Comparison of ENCODE assay signal across 17 cellular contexts in the genomic region with DNA sequence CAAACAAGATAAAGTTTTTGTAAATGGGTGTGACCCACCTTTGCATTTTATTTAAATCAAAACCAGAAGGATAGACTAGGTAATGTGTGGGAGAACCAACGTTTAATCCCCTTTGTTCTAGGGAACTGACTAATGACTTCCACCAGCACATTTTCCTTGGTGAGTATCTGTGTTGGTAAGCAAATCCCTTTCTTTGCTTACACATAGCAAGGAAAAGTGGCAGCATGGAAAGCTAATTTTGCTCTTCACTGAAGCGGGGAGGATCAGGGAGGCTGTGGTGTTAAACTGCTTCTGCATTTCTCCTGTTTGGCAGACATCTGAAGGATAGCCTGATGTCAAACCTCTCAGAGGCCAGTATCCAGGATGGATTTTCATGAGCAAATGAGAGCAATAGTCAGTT.
"Had no signal": no experiment of that assay in that cellular context is flagged by ENCODE, and none has a peak within 500 bp of the region (broad histone marks: within the 10 kb centered on the region; RNA-seq: fewer than 3 reads in every experiment).

No MANE protein-coding gene starts in this region.

- H3K4me1 Mint-ChIP-seq: activated CD4-positive, alpha-beta T cell treated with anti-CD3 and anti-CD28 coated beads, Interleukin-2, amount 10 ng/mL, durations not matched to agents 24 days and 14 days; stimulated activated effector memory CD8-positive, alpha-beta T cell treated with anti-CD3 and anti-CD28 coated beads, Interleukin-12 subunit alpha, Interleukin-12 subunit beta, amount 100 ng/mL, for 72 hours; T-helper 17 cell had no signal

- H3K27me3 ChIP-seq: brain microvascular endothelial cell, tibial artery had no signal

- H3K27ac ChIP-seq: brain microvascular endothelial cell had no signal

- H3K4me3 ChIP-seq: lung, tibial artery had no signal

- ATAC-seq: activated CD8-positive, alpha-beta T cell treated with anti-CD3 and anti-CD28 coated beads, Interleukin-2, amount 10 ng/mL, durations not matched to agents 7 days and 5 days; activated naive CD4-positive, alpha-beta T cell treated with anti-CD3 and anti-CD28 coated beads, Interleukin-2, amount 50 U/mL, for 72 hours; stimulated activated effector memory CD8-positive, alpha-beta T cell treated with anti-CD3 and anti-CD28 coated beads, Interleukin-12 subunit alpha, Interleukin-12 subunit beta, amount 100 ng/mL, for 72 hours; T-helper 17 cell; WTC11 had no signal

- H3K27ac Mint-ChIP-seq: activated CD4-positive, alpha-beta T cell treated with anti-CD3 and anti-CD28 coated beads, Interleukin-2, amount 10 ng/mL, durations not matched to agents 24 days and 14 days; activated CD8-positive, alpha-beta T cell treated with anti-CD3 and anti-CD28 coated beads, Interleukin-2, amount 10 ng/mL, durations not matched to agents 7 days and 5 days; activated naive CD4-positive, alpha-beta T cell treated with anti-CD3 and anti-CD28 coated beads, Interleukin-2, amount 50 U/mL, for 72 hours; stimulated activated effector memory CD8-positive, alpha-beta T cell treated with anti-CD3 and anti-CD28 coated beads, Interleukin-12 subunit alpha, Interleukin-12 subunit beta, amount 100 ng/mL, for 72 hours; T-helper 17 cell; WTC11 had no signal

- H3K4me3 Mint-ChIP-seq: activated CD4-positive, alpha-beta T cell treated with anti-CD3 and anti-CD28 coated beads, Interleukin-2, amount 10 ng/mL, durations not matched to agents 24 days and 14 days; activated CD8-positive, alpha-beta T cell treated with anti-CD3 and anti-CD28 coated beads, Interleukin-2, amount 10 ng/mL, durations not matched to agents 7 days and 5 days; stimulated activated effector memory CD8-positive, alpha-beta T cell treated with anti-CD3 and anti-CD28 coated beads, Interleukin-12 subunit alpha, Interleukin-12 subunit beta, amount 100 ng/mL, for 72 hours; T-helper 17 cell; WTC11 had no signal

- H3K36me3 Mint-ChIP-seq: activated naive CD4-positive, alpha-beta T cell treated with anti-CD3 and anti-CD28 coated beads, Interleukin-2, amount 50 U/mL, for 72 hours; stimulated activated effector memory CD8-positive, alpha-beta T cell treated with anti-CD3 and anti-CD28 coated beads, Interleukin-12 subunit alpha, Interleukin-12 subunit beta, amount 100 ng/mL, for 72 hours; WTC11 had no signal

- DNase-seq: activated CD4-positive, alpha-beta T cell treated with anti-CD3 and anti-CD28 coated beads, Interleukin-2, amount 10 ng/mL, durations not matched to agents 24 days and 14 days; activated CD8-positive, alpha-beta memory T cell treated with anti-CD3 and anti-CD28 coated beads, Interleukin-2, amount 50 U/mL, for 4 hours; activated CD8-positive, alpha-beta T cell treated with anti-CD3 and anti-CD28 coated beads, Interleukin-2, amount 10 ng/mL, durations not matched to agents 7 days and 5 days; activated effector memory CD4-positive, alpha-beta T cell treated with anti-CD3 and anti-CD28 coated beads, Interleukin-2, amount 50 U/mL, for 16 hours; activated T-cell treated with anti-CD3 and anti-CD28 coated beads, Interleukin-2, amount 50 U/mL, for 48 hours; amygdala; brain microvascular endothelial cell; cortex of kidney; effector CD4-positive, alpha-beta T cell; foreskin fibroblast; retina; T-helper 17 cell; tibial artery had no signal

- H3K9me3 Mint-ChIP-seq: activated CD4-positive, alpha-beta T cell treated with anti-CD3 and anti-CD28 coated beads, Interleukin-2, amount 10 ng/mL, durations not matched to agents 24 days and 14 days; WTC11 had no signal

- H3K36me3 ChIP-seq: brain microvascular endothelial cell, tibial artery had no signal

- H3K27me3 Mint-ChIP-seq: T-helper 17 cell had no signal

- H3K9me3 ChIP-seq: tibial artery had no signal
